16 cellular contexts compared by ENCODE assay signal in genomic region chr12:54932691-54933090, GRCh38. TPM values are rescaled to one million over a fixed set of nuclear protein-coding genes. Genes with fewer than 3 reads are reported as not detected.
DNase-seq lines count a peak whose midpoint lies in the region; TF ChIP-seq lines count a peak whose summit lies in the region.
"Had no signal": no experiment of that assay in that cellular context is flagged by ENCODE, and none has a peak within 500 bp of the region (broad histone marks: within the 10 kb centered on the region; RNA-seq: fewer than 3 reads in every experiment).

No MANE protein-coding gene starts in this region.

- no peak overlapping the region for H3K4me3 Mint-ChIP-seq in nephron progenitor cell

- no peak for TF ChIP-seq CTCF in epithelial cell of esophagus (IDR thresholded peaks at IDR 0.05; ENCODE audit: insufficient read depth, low read depth, low read length, missing control alignments)
- no peak for TF ChIP-seq CTCF in nephron progenitor cell (IDR thresholded peaks at IDR 0.05)
- no peak for TF ChIP-seq CTCF in foreskin fibroblast (IDR thresholded peaks at IDR 0.05; ENCODE audit: low read depth, low read length)
- no peak for TF ChIP-seq CTCF in brain microvascular endothelial cell (IDR thresholded peaks at IDR 0.05; ENCODE audit: low read depth, low read length, missing control alignments)

- DNase-seq in A172 (ENCODE audit: low spot score) (peak; percentile 23), COLO668 (lab: John Stamatoyannopoulos, UW; ENCODE audit: unreplicated experiment) (peak; percentile 2), RPMI7951 (ENCODE audit: low read depth) (peak; percentile 31), epithelial cell of esophagus (ENCODE audit: low read depth) (peak; percentile 53), nephron progenitor cell (no peak), nucleus accumbens (lab: John Stamatoyannopoulos, UW) (no peak), foreskin fibroblast (no peak), brain microvascular endothelial cell (no peak)
- DNase-seq: activated CD4-positive, alpha-beta T cell treated with anti-CD3 and anti-CD28 coated beads, Interleukin-2, amount 50 U/mL, for 48 hours; amniotic stem cell; heart right ventricle; NCI-H446; ovary; stimulated activated CD4-positive, alpha-beta T cell treated with anti-CD3 and anti-CD28 coated beads, Interleukin-2, amount 100 ng/mL, for 24 hours had no signal

- H3K4me3 ChIP-seq in epithelial cell of esophagus (ENCODE audit: low read length) (no peak overlapping the region), foreskin fibroblast (ENCODE audit: low read depth in 1 of 2, low read length in 2 of 2) (no peak overlapping the region), brain microvascular endothelial cell (ENCODE audit: low read depth, low read length) (no peak overlapping the region)
- H3K4me3 ChIP-seq: heart right ventricle, ovary had no signal

- peaks cover 3% of the 10 kb centered on the region for H3K27me3 Mint-ChIP-seq in nephron progenitor cell (ENCODE audit: low read depth, poor library complexity)

- no peaks in the 10 kb centered on the region for H3K27me3 ChIP-seq in brain microvascular endothelial cell (replicated peaks)
- H3K27me3 ChIP-seq: heart right ventricle, ovary had no signal

- no peaks in the 10 kb centered on the region for H3K4me1 Mint-ChIP-seq in nephron progenitor cell

- H3K27ac ChIP-seq in brain microvascular endothelial cell: no peak overlapping the region
- H3K27ac ChIP-seq: ovary had no signal

- H3K36me3 Mint-ChIP-seq in nephron progenitor cell (ENCODE audit: low read depth): peaks cover 24% of the 10 kb centered on the region

- peaks cover 41% of the 10 kb centered on the region for H3K9me3 Mint-ChIP-seq in nephron progenitor cell

- no peak overlapping the region for H3K27ac Mint-ChIP-seq in nephron progenitor cell

- in situ Hi-C loops in brain microvascular endothelial cell (cut with HindIII; ENCODE audit: low pct_ligation_motif_present, low sequenced_read_pairs): no loop called here

- H3K36me3 ChIP-seq in brain microvascular endothelial cell (replicated peaks): no peaks in the 10 kb centered on the region
- H3K36me3 ChIP-seq: heart right ventricle, ovary had no signal

RNA-seq across cellular contexts. Expression of gene TESPA1, which starts 51.9 kb away (rescaled TPM):
- not detected in 2 replicates for total RNA-seq in A172 (2014; rRNA removed; shearing (Covaris generic))
- under 0.01 TPM in 1 of 2 replicates, not detected in the other for total RNA-seq in RPMI7951 (2014; rRNA removed; shearing (Covaris generic))
- total RNA-seq: H1, lung microvascular endothelial cell had no signal

Comparison
In these comparisons a context has a peak if more than half of its experiments do, and no peak if none do; other contexts are left out.
1. DNase-seq: peak in A172 (single experiment), COLO668 (single experiment), RPMI7951 (single experiment) and epithelial cell of esophagus (single experiment); none in nephron progenitor cell (single experiment), nucleus accumbens (0 of 56), foreskin fibroblast (0 of 2) and brain microvascular endothelial cell (single experiment).